In genomic region chr6:23990158-23990557, GRCh38 we compare ENCODE assay signal across 27 cellular contexts.
"Had no signal": no experiment of that assay in that cellular context is flagged by ENCODE, and none has a peak within 500 bp of the region (broad histone marks: within the 10 kb centered on the region; RNA-seq: fewer than 3 reads in every experiment).

No MANE protein-coding gene starts in this region.

- FAIRE-seq: frontal cortex, islet of Langerhans had no signal

- H3K27ac ChIP-seq: ascending aorta, cardiac muscle cell, colonic mucosa, dorsolateral prefrontal cortex, left ventricle myocardium inferior, skin epidermis, testis, uterus had no signal

- H3K27me3 ChIP-seq: ascending aorta, cardiac muscle cell, colonic mucosa, testis, uterus had no signal

- H3K4me3 ChIP-seq: ascending aorta, cardiac muscle cell, colonic mucosa, dorsolateral prefrontal cortex, left ventricle myocardium inferior, lung, skin epidermis, testis, uterus had no signal

- DNase-seq: activated CD4-positive, alpha-beta T cell treated with anti-CD3 and anti-CD28 coated beads, Interleukin-2, amount 10 ng/mL, durations not matched to agents 7 days and 5 days; activated CD4-positive, CD25-positive, alpha-beta regulatory T cell treated with anti-CD3 and anti-CD28 coated beads, Interleukin-2, amount 50 U/mL, for 72 hours; activated CD8-positive, alpha-beta T cell treated with anti-CD3 and anti-CD28 coated beads for 36 hours; activated effector memory CD4-positive, alpha-beta T cell treated with Interleukin-2 at 50 U/mL for 16 hours; activated naive CD4-positive, alpha-beta T cell treated with Interleukin-2 at 50 U/mL for 16 hours; activated naive CD8-positive, alpha-beta T cell treated with anti-CD3 and anti-CD28 coated beads for 36 hours; activated T-cell treated with anti-CD3 and anti-CD28 coated beads, Interleukin-2, amount 50 U/mL, for 48 hours; cerebellar nuclear complex; colonic mucosa; dorsolateral prefrontal cortex; effector memory CD4-positive, alpha-beta T cell; left ventricle myocardium inferior; mesendoderm; natural killer cell; posterior cingulate gyrus; stimulated activated CD4-positive, alpha-beta T cell treated with anti-CD3 and anti-CD28 coated beads, Interleukin-12 subunit alpha, Interleukin-12 subunit beta, amount 100 ng/mL, for 4 hours; stimulated activated CD4-positive, alpha-beta T cell treated with anti-CD3 and anti-CD28 coated beads, Interleukin-4, amount 100 ng/mL, for 1 hour; stimulated activated naive CD8-positive, alpha-beta T cell treated with anti-CD3 and anti-CD28 coated beads, Interleukin-15, Interleukin-2, amounts not matched to agents 100 U/mL and 50 U/mL, for 24 hours; T1000; testis; uterus had no signal

- H3K9me3 ChIP-seq: ascending aorta, colonic mucosa, left ventricle myocardium inferior, testis, uterus had no signal

- H3K36me3 ChIP-seq: ascending aorta, cardiac muscle cell, colonic mucosa, left ventricle myocardium inferior, uterus had no signal

- H3K4me1 ChIP-seq: ascending aorta, colonic mucosa, left ventricle myocardium inferior, testis, uterus had no signal
